8 cellular contexts compared by ENCODE assay signal in the genomic region with DNA sequence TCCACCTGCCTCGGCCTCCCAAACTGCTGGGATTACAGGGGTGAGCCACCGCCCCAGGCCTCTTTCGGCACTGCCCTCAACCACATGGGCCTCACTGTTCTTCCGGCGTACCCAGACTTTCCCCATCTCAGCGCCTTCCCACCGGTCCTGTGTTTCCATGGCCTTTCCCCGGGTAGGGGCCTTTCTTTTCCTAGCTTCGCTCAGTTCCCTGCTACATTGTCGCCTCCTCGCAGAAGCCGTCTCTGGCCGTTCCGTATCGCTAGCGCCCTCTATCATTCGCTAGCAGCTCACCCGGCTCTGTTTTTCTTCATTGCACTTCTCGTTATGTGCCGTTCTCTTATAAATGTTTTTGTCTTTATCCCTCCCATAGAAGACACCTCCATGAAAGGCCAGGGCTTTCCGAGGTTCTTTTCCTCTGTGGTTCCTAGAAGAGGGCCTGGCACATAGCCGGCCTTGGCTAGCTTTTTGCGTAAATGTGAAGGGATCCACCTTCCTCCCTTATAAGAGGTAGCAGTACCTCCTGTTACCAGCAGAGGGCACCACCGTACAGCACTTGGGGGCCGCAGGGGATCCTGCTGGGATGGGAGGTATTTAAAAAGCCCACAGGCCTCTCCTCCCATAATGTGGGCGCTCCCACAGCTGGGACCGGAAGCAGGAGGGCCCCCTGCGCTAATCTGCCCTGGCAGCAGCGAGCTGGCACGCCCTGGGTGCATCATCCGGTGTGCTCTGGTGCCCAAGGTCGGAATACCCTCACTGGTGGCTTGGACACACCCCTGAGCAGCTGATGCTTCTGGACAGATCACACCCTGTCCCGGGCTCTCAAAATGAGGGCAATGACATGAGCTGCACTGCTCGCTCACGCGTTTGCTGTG. TPM values are rescaled to one million over a fixed set of nuclear protein-coding genes. Genes with fewer than 3 reads are reported as not detected.
DNase-seq lines count a peak whose midpoint lies in the region; FAIRE-seq and TF ChIP-seq lines count a peak whose summit lies in the region.

No MANE protein-coding gene starts in this region.

- H3K4me1 ChIP-seq in H1 (replicated peaks in 1 of 4; ENCODE audit: control insufficient read depth in 3 of 4, insufficient read depth in 4 of 4, low read length in 3 of 4): peaks cover 3 to 28% (median 10%) of the 10 kb centered on the region in 4 experiments

- peak overlapping the region; percentile 13 to 79 for H3K4me2 ChIP-seq in H1 (ENCODE audit: insufficient read depth in 1 of 2, low read depth in 2 of 2, low read length in 2 of 2)

- H2BK20ac ChIP-seq in H1 (ENCODE audit: low read length): no peak overlapping the region

- 19% methylated on average over 36 of the region's 36 CpGs; no CpG with 5 or more reads in 1 of the 2 experiments for WGBS in H1 (ENCODE audit: extremely low coverage in 1 of 2, insufficient coverage in 1 of 2, insufficient read length in 1 of 2, insufficient replicate concordance in 2 of 2, low coverage in 1 of 2, low lambda C conversion rate in 2 of 2, missing lambda C conversion rate in 1 of 2), 2 experiments

- peak overlapping the region; percentile 52; the same call in 1 of the 2 replicates for H2BK5ac ChIP-seq in H1 (ENCODE audit: low read depth, low read length)

- no peak for TF ChIP-seq POLR2A in H1 (IDR thresholded peaks at IDR 0.05; ENCODE audit: control extremely low read depth in 1 of 2, low read depth in 2 of 2, low read length in 2 of 2)

- H3K23me2 ChIP-seq in H1 (ENCODE audit: low read depth, low read length): peaks cover 7% of the 10 kb centered on the region

- no peak overlapping the region for H4K8ac ChIP-seq in H1 (ENCODE audit: extremely low read depth, insufficient read depth, low read length)

- no peak overlapping the region for H4K91ac ChIP-seq in H1 (replicated peaks; ENCODE audit: insufficient read length, low read length)

- no peak overlapping the region for H3K14ac ChIP-seq in H1 (ENCODE audit: insufficient read length)

- in situ Hi-C loops in GM13977 (cut with MboI; ENCODE audit: low pct_unique_long_range_greater_than_20kb, low sequenced_read_pairs, unreplicated experiment): loop anchor here (10.0 kb wide), 1 partner anchor 99 kb away; no protein-coding TSS in a partner anchor

- H3K4ac ChIP-seq in H1 (replicated peaks; ENCODE audit: insufficient read length, low read depth, low read length): no peak overlapping the region

- peak overlapping the region; percentile 98 for H2AFZ ChIP-seq in H1 (ENCODE audit: low read length)

- peaks cover 2 to 27% (median 14%) of the 10 kb centered on the region in 4 experiments for H3K27me3 ChIP-seq in H1 (replicated peaks in 1 of 4; ENCODE audit: control insufficient read depth in 3 of 4, extremely low read depth in 1 of 4, insufficient read depth in 3 of 4, low read length in 3 of 4)

- H2BK12ac ChIP-seq in H1 (ENCODE audit: low read depth, low read length): no peak overlapping the region

- TF ChIP-seq RAD21 in H1 (IDR thresholded peaks at IDR 0.05 in 1 of 2, conservative IDR thresholded peaks at IDR 0.05 in 1 of 2; ENCODE audit: low read depth in 2 of 2, low read length in 2 of 2): peak; percentile 87 to 89

- H3K79me1 ChIP-seq in H1 (ENCODE audit: low read depth, low read length): no peaks in the 10 kb centered on the region

- no peak overlapping the region for H2AK5ac ChIP-seq in H1 (ENCODE audit: low read depth, low read length)

- no peaks in the 10 kb centered on the region for H3K36me3 ChIP-seq in H1 (ENCODE audit: control insufficient read depth in 2 of 4, insufficient read depth in 4 of 4, low read length in 3 of 4)

- peak overlapping the region; percentile 72; the same call in 1 of the 2 replicates for H2BK15ac ChIP-seq in H1 (ENCODE audit: low read length)

- no peaks in the 10 kb centered on the region for H4K20me1 ChIP-seq in H1 (replicated peaks in 1 of 2; ENCODE audit: control insufficient read depth in 1 of 2, insufficient read depth in 2 of 2, low read length in 2 of 2)

- H3K79me2 ChIP-seq in H1 (ENCODE audit: control insufficient read depth in 1 of 2, insufficient read depth in 2 of 2, low read length in 2 of 2): no peaks in the 10 kb centered on the region

- H3K9me3 ChIP-seq in H1 (ENCODE audit: insufficient read depth in 2 of 2, low read depth in 1 of 2, low read length in 1 of 2): no peaks in the 10 kb centered on the region

- no peak overlapping the region for H2BK120ac ChIP-seq in H1 (replicated peaks; ENCODE audit: low read depth, low read length)

- CTCF ChIA-PET in H1 (lab: Charles Lee; ENCODE audit: partially characterized antibody): interaction anchor here (0.6 to 22.7 kb wide), 45 partner anchors 16 to 1252 kb away, joined by 3 to 1249 read pairs (median 4); a partner anchor contains a TSS

- H3K18ac ChIP-seq in H1 (ENCODE audit: extremely low read depth, low read length): no peak overlapping the region

- H3K9ac ChIP-seq in H1 (replicated peaks in 1 of 4; ENCODE audit: extremely low read depth in 1 of 4, low read depth in 3 of 4, low read length in 3 of 4): no peak overlapping the region

- H3K23ac ChIP-seq in H1 (ENCODE audit: insufficient read length): no peak overlapping the region

- TF ChIP-seq CTCF in GM13977 (IDR thresholded peaks at IDR 0.05; ENCODE audit: extremely low read depth, insufficient read depth, missing control alignments) (peak; percentile 93), H1 (IDR thresholded peaks at IDR 0.05; ENCODE audit: control extremely low read depth in 1 of 3, insufficient read depth in 1 of 3, low read depth in 1 of 3, low read length in 3 of 3) (peak; percentile 82 to 89 (median 83))

- H3K56ac ChIP-seq in H1 (replicated peaks; ENCODE audit: insufficient read length, low read depth, low read length): peak overlapping the region; percentile 52

- no peak overlapping the region for H3K27ac ChIP-seq in H1 (ENCODE audit: low read depth, low read length)

- POLR2A ChIA-PET in H1 (lab: Charles Lee; ENCODE audit: partially characterized antibody): interaction anchor here (0.9 to 13.1 kb wide), 10 partner anchors 9 to 96 kb away, joined by 3 to 82 read pairs (median 4); a partner anchor contains a TSS

- no peak for TF ChIP-seq EP300 in H1 (IDR thresholded peaks at IDR 0.05; ENCODE audit: borderline replicate concordance in 1 of 2, low read depth in 2 of 2, low read length in 2 of 2)

- H4K5ac ChIP-seq in H1 (ENCODE audit: insufficient read length, low read depth, low read length): peak overlapping the region; percentile 55

- peak; percentile 85 for DNase-seq in GM13977 (ENCODE audit: low spot score)
- peak in 75 of 76 experiments; percentile 64 to 96 (median 90) for DNase-seq in HUDEP-2 (lab: John Stamatoyannopoulos, UW; ENCODE audit: unreplicated experiment in 76 of 76)
- DNase-seq in NK-92 treated with Interleukin-12 subunit alpha and Interleukin-12 subunit beta, amount 100 ng/mL, for 24 hours (lab: John Stamatoyannopoulos, UW): peak; percentile 45
- peak; percentile 74 to 76 for DNase-seq in activated CD8-positive, alpha-beta memory T cell treated with anti-CD3 and anti-CD28 coated beads for 4 hours (ENCODE audit: low read depth in 2 of 2)
- DNase-seq in H1 (ENCODE audit: low read depth in 1 of 2, low spot score in 2 of 2): peak in 1 of 2 experiments; percentile 94
- peak; percentile 93 for DNase-seq in mesenteric fat pad (ENCODE audit: low spot score)
- DNase-seq in stimulated activated CD8-positive, alpha-beta memory T cell treated with anti-CD3 and anti-CD28 coated beads, Interleukin-12 subunit alpha, Interleukin-12 subunit beta, amount 100 ng/mL, for 24 hours (ENCODE audit: extremely low read depth): peak; percentile 61
- DNase-seq in amniotic stem cell (lab: John Stamatoyannopoulos, UW): no peak

- peak; percentile 36 for FAIRE-seq in H1 (lab: Jason Lieb, UNC)

- peak overlapping the region; percentile 7 to 56 (median 30); a peak in 6 of 8 replicates for H3K4me3 ChIP-seq in H1 (ENCODE audit: extremely low read depth in 1 of 4, insufficient read depth in 2 of 4, low read depth in 3 of 4, low read length in 4 of 4)

RNA-seq across cellular contexts. Expression of a gene that starts 18.8 kb away (rescaled TPM):
- total RNA-seq in H1 (2021; fragmentation: NEBNext Ultra II Directional; extraction: Animal tissue kit (Norgen Biotek cat#: 25700)): 4.1 and 4.9 TPM in 2 replicates
- 2.6 and 3.2 TPM in 2 replicates for polyA plus RNA-seq in H1 (2011; rRNA removed)
- 3.5 TPM for polyA plus RNA-seq in H1 (2011; cell fraction: cytosol; rRNA removed)
- polyA plus RNA-seq in H1 (2011; cell fraction: nucleus; rRNA removed): 4.6 TPM
- 3.1 to 5.3 TPM (median 5.1 TPM) in 4 replicates for polyA plus RNA-seq in H1 (2012, experiment 1 of 2)
- 7.8 TPM for polyA plus RNA-seq in H1 (2012, experiment 2 of 2)
- 2.1 TPM for polyA plus RNA-seq in H1 (2013, experiment 1 of 2)
- polyA plus RNA-seq in H1 (2013, experiment 2 of 2): 2.2 TPM
- 2.1 and 5.8 TPM in 2 replicates for polyA minus RNA-seq in H1 (2011; rRNA and poly(A)+ RNA removed)
- 4.4 TPM for polyA minus RNA-seq in H1 (2011; cell fraction: cytosol; rRNA and poly(A)+ RNA removed)
- polyA minus RNA-seq in H1 (2011; cell fraction: nucleus; rRNA and poly(A)+ RNA removed): 6.3 TPM
- total RNA-seq in mesenteric fat pad: 117 TPM

RNA-seq across cellular contexts. Expression of a gene that starts 25.7 kb away (rescaled TPM):
- total RNA-seq in H1 (2021; fragmentation: NEBNext Ultra II Directional; extraction: Animal tissue kit (Norgen Biotek cat#: 25700)): 18.7 and 19.3 TPM in 2 replicates
- polyA plus RNA-seq in H1 (2011; rRNA removed): 23.3 and 36.0 TPM in 2 replicates
- polyA plus RNA-seq in H1 (2011; cell fraction: cytosol; rRNA removed): 17.3 TPM
- polyA plus RNA-seq in H1 (2011; cell fraction: nucleus; rRNA removed): 42.1 TPM
- polyA plus RNA-seq in H1 (2012, experiment 1 of 2): 13.7 to 17.2 TPM (median 14.8 TPM) in 4 replicates
- 12.5 TPM for polyA plus RNA-seq in H1 (2012, experiment 2 of 2)
- 19.7 TPM for polyA plus RNA-seq in H1 (2013, experiment 1 of 2)
- 19.0 TPM for polyA plus RNA-seq in H1 (2013, experiment 2 of 2)
- polyA minus RNA-seq in H1 (2011; rRNA and poly(A)+ RNA removed): 5.1 and 8.0 TPM in 2 replicates
- 14.5 TPM for polyA minus RNA-seq in H1 (2011; cell fraction: cytosol; rRNA and poly(A)+ RNA removed)
- polyA minus RNA-seq in H1 (2011; cell fraction: nucleus; rRNA and poly(A)+ RNA removed): 11.1 TPM
- total RNA-seq in mesenteric fat pad: 863 TPM

RNA-seq across cellular contexts. Expression of a gene that starts 44.2 kb away (rescaled TPM):
- total RNA-seq in H1 (2021; fragmentation: NEBNext Ultra II Directional; extraction: Animal tissue kit (Norgen Biotek cat#: 25700)): 48.9 and 49.8 TPM in 2 replicates
- polyA plus RNA-seq in H1 (2011; rRNA removed): 55.9 and 64.9 TPM in 2 replicates
- polyA plus RNA-seq in H1 (2011; cell fraction: cytosol; rRNA removed): 105 TPM
- 55.5 TPM for polyA plus RNA-seq in H1 (2011; cell fraction: nucleus; rRNA removed)
- polyA plus RNA-seq in H1 (2012, experiment 1 of 2): 46.4 to 65.2 TPM (median 63.9 TPM) in 4 replicates
- 60.3 TPM for polyA plus RNA-seq in H1 (2012, experiment 2 of 2)
- 25.2 TPM for polyA plus RNA-seq in H1 (2013, experiment 1 of 2)
- 27.1 TPM for polyA plus RNA-seq in H1 (2013, experiment 2 of 2)
- polyA minus RNA-seq in H1 (2011; rRNA and poly(A)+ RNA removed): 44.4 and 61.4 TPM in 2 replicates
- 20.8 TPM for polyA minus RNA-seq in H1 (2011; cell fraction: cytosol; rRNA and poly(A)+ RNA removed)
- polyA minus RNA-seq in H1 (2011; cell fraction: nucleus; rRNA and poly(A)+ RNA removed): 15.7 TPM
- total RNA-seq in mesenteric fat pad: 36.2 TPM

RNA-seq across cellular contexts. Expression of a gene that starts 54.0 kb away (rescaled TPM):
- 0.28 and 0.31 TPM in 2 replicates for total RNA-seq in H1 (2021; fragmentation: NEBNext Ultra II Directional; extraction: Animal tissue kit (Norgen Biotek cat#: 25700))
- polyA plus RNA-seq in H1 (2011; rRNA removed): 0.91 and 0.98 TPM in 2 replicates
- 0.66 TPM for polyA plus RNA-seq in H1 (2011; cell fraction: cytosol; rRNA removed)
- 0.74 TPM for polyA plus RNA-seq in H1 (2011; cell fraction: nucleus; rRNA removed)
- 0.20 to 0.56 TPM (median 0.46 TPM) in 3 of 4 replicates, not detected in the other for polyA plus RNA-seq in H1 (2012, experiment 1 of 2)
- 0.42 TPM for polyA plus RNA-seq in H1 (2012, experiment 2 of 2)
- 0.08 TPM for polyA plus RNA-seq in H1 (2013, experiment 1 of 2)
- polyA plus RNA-seq in H1 (2013, experiment 2 of 2): 0.07 TPM
- polyA minus RNA-seq in H1 (2011; rRNA and poly(A)+ RNA removed): 0.54 TPM in 1 of 2 replicates, not detected in the other
- not detected for polyA minus RNA-seq in H1 (2011; cell fraction: cytosol; rRNA and poly(A)+ RNA removed)
- polyA minus RNA-seq in H1 (2011; cell fraction: nucleus; rRNA and poly(A)+ RNA removed): 0.70 TPM
- total RNA-seq in mesenteric fat pad: 0.45 TPM

Comparison
In these comparisons a context has a peak if more than half of its experiments do, and no peak if none do; other contexts are left out.
1. RNA of a gene that starts 18.8 kb away (total RNA-seq): 117 TPM in mesenteric fat pad (single experiment); 4.1 to 4.9 TPM in H1; every median in the first group is over 10 times any median in the second.
2. RNA of a gene that starts 25.7 kb away (total RNA-seq): 863 TPM in mesenteric fat pad (single experiment); 18.7 to 19.3 TPM in H1; every median in the first group is over 10 times any median in the second.